25 cellular contexts compared by ENCODE assay signal in genomic region chr17:51672058-51672457, GRCh38.
A peak's percentile ranks its signal among the peaks of the same experiment; 100 is the strongest.
DNase-seq lines count a peak whose midpoint lies in the region; FAIRE-seq and TF ChIP-seq lines count a peak whose summit lies in the region.
"Had no signal": no experiment of that assay in that cellular context is flagged by ENCODE, and none has a peak within 500 bp of the region (broad histone marks: within the 10 kb centered on the region; RNA-seq: fewer than 3 reads in every experiment).

No MANE protein-coding gene starts in this region.

- no peak overlapping the region for H3K27ac ChIP-seq in transverse colon
- no peak overlapping the region for H3K27ac ChIP-seq in A673 (ENCODE audit: low read depth, low read length, poor library complexity, severe bottlenecking)
- H3K27ac ChIP-seq: C4-2B, HL-60, SJSA1 had no signal

- intact Hi-C loops in transverse colon (cut with DNase I; ENCODE audit: low total_unique reads) (no loop called here), A673 (cut with micrococcal nuclease; ENCODE audit: unreplicated experiment) (no loop called here)

- no peak overlapping the region for H3K4me3 ChIP-seq in transverse colon
- no peak overlapping the region for H3K4me3 ChIP-seq in A673 (ENCODE audit: low read depth, low read length, poor library complexity, severe bottlenecking)
- H3K4me3 ChIP-seq: SJSA1 had no signal

- peak; percentile 62 for FAIRE-seq in HTR-8/SVneo (lab: Jason Lieb, UNC)
- FAIRE-seq: D721Med, G401.6, GM12892, RCC 7860 had no signal

- H3K4me1 ChIP-seq in transverse colon (no peaks in the 10 kb centered on the region), A673 (ENCODE audit: insufficient read depth, low read length, poor library complexity, severe bottlenecking) (no peaks in the 10 kb centered on the region)
- H3K4me1 ChIP-seq: SJSA1 had no signal

- POLR2A ChIA-PET in A673 (lab: Charles Lee; ENCODE audit: low non-redundant PET): no interaction called here

- WGBS in transverse colon (ENCODE audit: low coverage in 1 of 2), 2 donors: 33 to 37% methylated on average over 4 of the region's 4 CpGs

- H3K27me3 ChIP-seq in transverse colon (no peaks in the 10 kb centered on the region), A673 (replicated peaks; ENCODE audit: insufficient read depth, low read depth, low read length, poor library complexity) (no peaks in the 10 kb centered on the region)
- H3K27me3 ChIP-seq: SJSA1 had no signal

- peak; percentile 19 for DNase-seq in DMS153 (lab: John Stamatoyannopoulos, UW)
- no peak for DNase-seq in DMS153 treated with DMSO at 0.1 percent for 48 hours (lab: John Stamatoyannopoulos, UW; ENCODE audit: unreplicated experiment)
- DNase-seq in HTR-8/SVneo (ENCODE audit: insufficient read length, low spot score): no peak
- peak; percentile 21 for DNase-seq in NCI-H69 (lab: John Stamatoyannopoulos, UW)
- peak; percentile 62 for DNase-seq in transverse colon
- DNase-seq in hippocampal formation (lab: John Stamatoyannopoulos, UW): no peak
- DNase-seq in A673 (ENCODE audit: low spot score): no peak
- DNase-seq: 8988T; AML-193; CD8-positive, alpha-beta memory T cell; H7; HFFc6; KBM-7; NCI-H1105 treated with DMSO at 0.1 percent for 48 hours; NCI-H187; NCI-H226; NCI-H526; T-helper 1 cell had no signal

- TF ChIP-seq EP300 in transverse colon (IDR thresholded peaks at IDR 0.05; ENCODE audit: low read depth): no peak

- H3K9me3 ChIP-seq in transverse colon (no peaks in the 10 kb centered on the region), A673 (ENCODE audit: low read depth, low read length, poor library complexity, severe bottlenecking) (no peaks in the 10 kb centered on the region)
- H3K9me3 ChIP-seq: SJSA1 had no signal

- no TSS peak for BruUV-seq in A673 (replicated peaks; lab: Mats Ljungman, UMichigan)

- no peak for TF ChIP-seq POLR2A in transverse colon (IDR thresholded peaks at IDR 0.05)

- CTCF ChIA-PET in A673 (lab: Charles Lee): no interaction called here

- in situ Hi-C loops in transverse colon (cut with MboI; ENCODE audit: low pct_ligation_motif_present in 1 of 4, low pct_unique_long_range_greater_than_20kb in 1 of 4, low sequenced_read_pairs in 3 of 4): no loop called here

- no peaks in the 10 kb centered on the region for H3K36me3 ChIP-seq in transverse colon
- H3K36me3 ChIP-seq in A673 (ENCODE audit: insufficient read depth, low read length, poor library complexity, severe bottlenecking): no peaks in the 10 kb centered on the region
- H3K36me3 ChIP-seq: SJSA1 had no signal

- TF ChIP-seq CTCF in transverse colon (IDR thresholded peaks at IDR 0.05): no peak
- TF ChIP-seq CTCF in A673 (conservative IDR thresholded peaks at IDR 0.05; ENCODE audit: low read depth, low read length): no peak

Comparison
In these comparisons a context has a peak if more than half of its experiments do, and no peak if none do; other contexts are left out.
1. DNase-seq: peak in DMS153 (single experiment), NCI-H69 (single experiment) and transverse colon (single experiment); none in DMS153 treated with DMSO at 0.1 percent for 48 hours (single experiment), HTR-8/SVneo (single experiment), hippocampal formation (0 of 2) and A673 (single experiment).